12 cellular contexts compared by ENCODE assay signal in genomic region chr17:64150237-64151015, GRCh38. TPM values are rescaled to one million over a fixed set of nuclear protein-coding genes. Genes with fewer than 3 reads are reported as not detected.
DNase-seq lines count a peak whose midpoint lies in the region; TF ChIP-seq lines count a peak whose summit lies in the region.
"Had no signal": no experiment of that assay in that cellular context is flagged by ENCODE, and none has a peak within 500 bp of the region (broad histone marks: within the 10 kb centered on the region; RNA-seq: fewer than 3 reads in every experiment).

No MANE protein-coding gene starts in this region.

- TF ChIP-seq CTCF in right atrium auricular region (IDR thresholded peaks at IDR 0.05) (no peak), stomach (IDR thresholded peaks at IDR 0.05) (no peak), GM10248 (IDR thresholded peaks at IDR 0.05; ENCODE audit: control extremely low read depth, extremely low read depth, low read depth, missing control alignments) (no peak)

- no peak overlapping the region for H3K4me3 Mint-ChIP-seq in activated CD4-positive, alpha-beta T cell treated with anti-CD3 and anti-CD28 coated beads, Interleukin-2, amount 10 ng/mL, durations not matched to agents 24 days and 14 days
- H3K4me3 Mint-ChIP-seq: activated T-helper 1 cell treated with anti-CD3 and anti-CD28 coated beads, Interleukin-12 subunit alpha, Interleukin-12 subunit beta, Interleukin-2, Interleukin-4 antibody, amounts not matched to agents 30 ng/mL and 10 ng/mL and 1 ng/mL, durations not matched to agents 14 hours and 24 hours and 36 hours; stimulated activated naive CD8-positive, alpha-beta T cell treated with anti-CD3 and anti-CD28 coated beads, Interleukin-15, Interleukin-2, amounts not matched to agents 100 ng/mL and 50 ng/mL, for 24 hours had no signal

- peaks cover 0 to 61% of the 10 kb centered on the region in 2 donors for H3K4me1 ChIP-seq in right atrium auricular region
- peaks cover 34 to 57% (median 47%) of the 10 kb centered on the region in 4 donors for H3K4me1 ChIP-seq in stomach

- POLR2A ChIA-PET in GM10248 (lab: Yijun Ruan, JAX) = no interaction called here

- no peaks in the 10 kb centered on the region for H3K27me3 Mint-ChIP-seq in activated CD4-positive, alpha-beta T cell treated with anti-CD3 and anti-CD28 coated beads, Interleukin-2, amount 10 ng/mL, durations not matched to agents 24 days and 14 days
- H3K27me3 Mint-ChIP-seq: stimulated activated naive CD8-positive, alpha-beta T cell treated with anti-CD3 and anti-CD28 coated beads, Interleukin-15, Interleukin-2, amounts not matched to agents 100 ng/mL and 50 ng/mL, for 24 hours had no signal

- H3K4me1 Mint-ChIP-seq in activated CD4-positive, alpha-beta T cell treated with anti-CD3 and anti-CD28 coated beads, Interleukin-2, amount 10 ng/mL, durations not matched to agents 24 days and 14 days = peaks cover 21% of the 10 kb centered on the region

- H3K9me3 Mint-ChIP-seq in activated CD4-positive, alpha-beta T cell treated with anti-CD3 and anti-CD28 coated beads, Interleukin-2, amount 10 ng/mL, durations not matched to agents 24 days and 14 days = no peaks in the 10 kb centered on the region
- H3K9me3 Mint-ChIP-seq: activated T-helper 1 cell treated with anti-CD3 and anti-CD28 coated beads, Interleukin-12 subunit alpha, Interleukin-12 subunit beta, Interleukin-2, Interleukin-4 antibody, amounts not matched to agents 30 ng/mL and 10 ng/mL and 1 ng/mL, durations not matched to agents 14 hours and 24 hours and 36 hours; stimulated activated naive CD8-positive, alpha-beta T cell treated with anti-CD3 and anti-CD28 coated beads, Interleukin-15, Interleukin-2, amounts not matched to agents 100 ng/mL and 50 ng/mL, for 24 hours had no signal

- peaks cover 36% of the 10 kb centered on the region for H3K36me3 Mint-ChIP-seq in activated CD4-positive, alpha-beta T cell treated with anti-CD3 and anti-CD28 coated beads, Interleukin-2, amount 10 ng/mL, durations not matched to agents 24 days and 14 days (ENCODE audit: low read depth)

- no peak for DNase-seq in activated CD4-positive, alpha-beta T cell treated with anti-CD3 and anti-CD28 coated beads, Interleukin-2, amount 10 ng/mL, durations not matched to agents 24 days and 14 days
- no peak for DNase-seq in activated CD4-positive, alpha-beta T cell treated with anti-CD3 and anti-CD28 coated beads for 48 hours
- DNase-seq in NCI-H226 = peak; percentile 69
- peak; percentile 62 for DNase-seq in right atrium auricular region (ENCODE audit: low spot score)
- DNase-seq in stomach = peak; percentile 77
- DNase-seq in GM10248 (ENCODE audit: extremely low spot score) = no peak
- DNase-seq in superior temporal gyrus (ENCODE audit: extremely low spot score) = no peak
- DNase-seq in cerebellum (ENCODE audit: low spot score) = no peak
- DNase-seq: dermis blood vessel endothelial cell, NCI-H1105 treated with DMSO at 0.1 percent for 48 hours had no signal

- 47 to 76% (median 61%) methylated on average over 5 of the region's 5 CpGs for WGBS in stomach, 5 donors

- peak overlapping the region; percentile 8 for H3K27ac Mint-ChIP-seq in activated CD4-positive, alpha-beta T cell treated with anti-CD3 and anti-CD28 coated beads, Interleukin-2, amount 10 ng/mL, durations not matched to agents 24 days and 14 days
- H3K27ac Mint-ChIP-seq: activated T-helper 1 cell treated with anti-CD3 and anti-CD28 coated beads, Interleukin-12 subunit alpha, Interleukin-12 subunit beta, Interleukin-2, Interleukin-4 antibody, amounts not matched to agents 30 ng/mL and 10 ng/mL and 1 ng/mL, durations not matched to agents 14 hours and 24 hours and 36 hours; stimulated activated naive CD8-positive, alpha-beta T cell treated with anti-CD3 and anti-CD28 coated beads, Interleukin-15, Interleukin-2, amounts not matched to agents 100 ng/mL and 50 ng/mL, for 24 hours had no signal

- intact Hi-C loops in activated CD4-positive, alpha-beta T cell treated with anti-CD3 and anti-CD28 coated beads, Interleukin-2, amount 10 ng/mL, durations not matched to agents 24 days and 14 days (cut with micrococcal nuclease) = loop anchor here (1.0 kb wide), 1 partner anchor 48 kb away; no protein-coding TSS in a partner anchor
- intact Hi-C loops in stomach (cut with DNase I; ENCODE audit: low total_unique reads) = loop anchor here (10.0 kb wide), 1 partner anchor 114 kb away; the partner anchor contains the start of gene TEX2

- H3K9me3 ChIP-seq in right atrium auricular region (no peaks in the 10 kb centered on the region), stomach (no peaks in the 10 kb centered on the region)

- H3K4me3 ChIP-seq in right atrium auricular region = no peak overlapping the region
- H3K4me3 ChIP-seq in stomach = no peak overlapping the region

- H3K36me3 ChIP-seq in right atrium auricular region (peaks cover 13% of the 10 kb centered on the region), stomach (peaks cover 3 to 50% (median 44%) of the 10 kb centered on the region in 4 donors)

- no peak for TF ChIP-seq POLR2A in stomach (IDR thresholded peaks at IDR 0.05)

- CTCF ChIA-PET in GM10248 (lab: Yijun Ruan, JAX) = interaction anchor here (1.2 to 4.0 kb wide), 8 partner anchors 15 to 134 kb away, joined by 3 to 32 read pairs (median 6); no protein-coding TSS in a partner anchor

- no peak for TF ChIP-seq EP300 in stomach (IDR thresholded peaks at IDR 0.05)

- H3K27me3 ChIP-seq in right atrium auricular region (no peaks in the 10 kb centered on the region), stomach (no peaks in the 10 kb centered on the region)

- H3K27ac ChIP-seq in right atrium auricular region (peak overlapping the region; percentile 12 to 49), stomach (peak overlapping the region; percentile 30 to 98 (median 96))

RNA-seq across cellular contexts. Expression of gene ERN1, which starts 20.5 kb away (rescaled TPM):
- total RNA-seq in activated CD4-positive, alpha-beta T cell treated with anti-CD3 and anti-CD28 coated beads, Interleukin-2, amount 10 ng/mL, durations not matched to agents 24 days and 14 days = 41.3 and 52.1 TPM in 2 replicates
- total RNA-seq in right atrium auricular region (10 to 100 TPM in 1 of 2 donors, 1 to 10 TPM in 1; 7.0 to 11.9 TPM), stomach (10 to 100 TPM; 23.7 to 76.4 (median 33.8) TPM), cerebellum (8.7 TPM)
- polyA plus RNA-seq in stomach = 1 to 10 TPM; 4.1 to 6.4 (median 6.1) TPM

Comparison
In these comparisons a context has a peak if more than half of its experiments do, and no peak if none do; other contexts are left out.
1. DNase-seq: peak in NCI-H226 (single experiment), right atrium auricular region (single experiment) and stomach (single experiment); none in activated CD4-positive, alpha-beta T cell treated with anti-CD3 and anti-CD28 coated beads, Interleukin-2, amount 10 ng/mL, durations not matched to agents 24 days and 14 days (single experiment), activated CD4-positive, alpha-beta T cell treated with anti-CD3 and anti-CD28 coated beads for 48 hours (single experiment), GM10248 (single experiment), superior temporal gyrus (single experiment) and cerebellum (single experiment).